In genomic region chr9:133677126-133678010, GRCh38 we compare ENCODE assay signal across 11 cellular contexts. TPM values are rescaled to one million over a fixed set of nuclear protein-coding genes. Genes with fewer than 3 reads are reported as not detected.
DNase-seq lines count a peak whose midpoint lies in the region; ATAC-seq and TF ChIP-seq lines count a peak whose summit lies in the region.
"Had no signal": no experiment of that assay in that cellular context is flagged by ENCODE, and none has a peak within 500 bp of the region (broad histone marks: within the 10 kb centered on the region; RNA-seq: fewer than 3 reads in every experiment).

No MANE protein-coding gene starts in this region.

- WGBS in thymus = 64% methylated on average over 17 of the region's 17 CpGs

- intact Hi-C loops in left ventricle myocardium superior (cut with micrococcal nuclease) = no loop called here
- intact Hi-C loops in lower lobe of right lung (cut with DNase I) = no loop called here

- H3K4me1 ChIP-seq in right atrium auricular region = peaks cover 0 to 16% of the 10 kb centered on the region in 2 donors
- peaks cover 15% of the 10 kb centered on the region for H3K4me1 ChIP-seq in lower lobe of right lung
- peaks cover 7% of the 10 kb centered on the region for H3K4me1 ChIP-seq in thymus (ENCODE audit: control insufficient read depth, insufficient read depth, low read length)

- peak; percentile 5 for DNase-seq in left ventricle myocardium superior
- DNase-seq in right atrium auricular region (ENCODE audit: low spot score) = no peak
- DNase-seq in activated T-cell treated with anti-CD3 and anti-CD28 coated beads, Interleukin-2, amount 50 U/mL, for 72 hours = peak; percentile 68 to 69
- DNase-seq in lower lobe of right lung = peak; percentile 20
- DNase-seq in glomerular visceral epithelial cell (ENCODE audit: extremely low spot score) = no peak
- DNase-seq in NCI-H2107 (lab: John Stamatoyannopoulos, UW) = no peak
- DNase-seq: H7 had no signal

- H3K4me1 Mint-ChIP-seq in activated T-cell treated with anti-CD3 and anti-CD28 coated beads, Interleukin-2, amount 50 U/mL, for 72 hours (ENCODE audit: low read depth) = peaks cover 46% of the 10 kb centered on the region

- no peaks in the 10 kb centered on the region for H3K27me3 Mint-ChIP-seq in activated T-cell treated with anti-CD3 and anti-CD28 coated beads, Interleukin-2, amount 50 U/mL, for 72 hours (ENCODE audit: low read depth)

- H3K9me3 Mint-ChIP-seq in activated T-cell treated with anti-CD3 and anti-CD28 coated beads, Interleukin-2, amount 50 U/mL, for 72 hours = no peaks in the 10 kb centered on the region

- no peak for TF ChIP-seq CTCF in right atrium auricular region (IDR thresholded peaks at IDR 0.05)
- TF ChIP-seq CTCF in lower lobe of right lung (IDR thresholded peaks at IDR 0.05) = no peak

- no peaks in the 10 kb centered on the region for H3K36me3 Mint-ChIP-seq in activated T-cell treated with anti-CD3 and anti-CD28 coated beads, Interleukin-2, amount 50 U/mL, for 72 hours (ENCODE audit: insufficient read depth in 2 of 2)

- peak overlapping the region; percentile 66 for H3K27ac Mint-ChIP-seq in activated T-cell treated with anti-CD3 and anti-CD28 coated beads, Interleukin-2, amount 50 U/mL, for 72 hours

- H3K27me3 ChIP-seq in right atrium auricular region = no peaks in the 10 kb centered on the region
- H3K27me3 ChIP-seq in lower lobe of right lung (ENCODE audit: low read depth) = no peaks in the 10 kb centered on the region
- no peaks in the 10 kb centered on the region for H3K27me3 ChIP-seq in thymus (ENCODE audit: control insufficient read depth, insufficient read depth)

- H3K9me3 ChIP-seq in right atrium auricular region (peaks cover 0 to under 1% of the 10 kb centered on the region in 2 donors), lower lobe of right lung (no peaks in the 10 kb centered on the region), thymus (ENCODE audit: control insufficient read depth) (no peaks in the 10 kb centered on the region)

- no peak overlapping the region for H3K27ac ChIP-seq in right atrium auricular region
- no peak overlapping the region for H3K27ac ChIP-seq in lower lobe of right lung
- H3K27ac ChIP-seq in thymus (ENCODE audit: low read depth) = peak overlapping the region; percentile 94

- no peak for ATAC-seq in left ventricle myocardium superior
- peak; percentile 99 to 100 for ATAC-seq in activated T-cell treated with anti-CD3 and anti-CD28 coated beads, Interleukin-2, amount 50 U/mL, for 72 hours (replicated peaks in 1 of 2)
- ATAC-seq in lower lobe of right lung = no peak
- ATAC-seq in HG02885 (IDR thresholded peaks at IDR 0.05; ENCODE audit: poor library complexity, unreplicated experiment) = no peak

- H3K4me3 ChIP-seq in right atrium auricular region (no peak overlapping the region), lower lobe of right lung (no peak overlapping the region), thymus (ENCODE audit: low read length) (no peak overlapping the region)

- peak overlapping the region; percentile 21 to 34 for H3K4me3 Mint-ChIP-seq in activated T-cell treated with anti-CD3 and anti-CD28 coated beads, Interleukin-2, amount 50 U/mL, for 72 hours

- H3K36me3 ChIP-seq in right atrium auricular region (no peaks in the 10 kb centered on the region), lower lobe of right lung (no peaks in the 10 kb centered on the region), thymus (ENCODE audit: control insufficient read depth, insufficient read depth) (peaks cover 3% of the 10 kb centered on the region)

RNA-seq across cellular contexts. Expression of gene DBH, which starts 41.2 kb away (rescaled TPM):
- total RNA-seq in left ventricle myocardium superior (not detected), right atrium auricular region (not detected), lower lobe of right lung (not detected)
- total RNA-seq in activated T-cell treated with anti-CD3 and anti-CD28 coated beads, Interleukin-2, amount 50 U/mL, for 72 hours = not detected
- polyA plus RNA-seq in thymus = 0.25 TPM
- total RNA-seq: fibroblast of lung, M059J had no signal
- polyA plus RNA-seq: fibroblast of lung had no signal

Comparison
In these comparisons a context has a peak if more than half of its experiments do, and no peak if none do; other contexts are left out.
1. DNase-seq: peak in left ventricle myocardium superior (single experiment), activated T-cell treated with anti-CD3 and anti-CD28 coated beads, Interleukin-2, amount 50 U/mL, for 72 hours (2 of 2) and lower lobe of right lung (single experiment); none in right atrium auricular region (single experiment), glomerular visceral epithelial cell (single experiment) and NCI-H2107 (single experiment).
2. ATAC-seq: peak in activated T-cell treated with anti-CD3 and anti-CD28 coated beads, Interleukin-2, amount 50 U/mL, for 72 hours (2 of 2); none in left ventricle myocardium superior (single experiment), lower lobe of right lung (0 of 2) and HG02885 (single experiment).